ENCODE assay signal across 1 cellular context in genomic region chr7:24881622-24882021, GRCh38.
TF ChIP-seq lines count a peak whose summit lies in the region.

No MANE protein-coding gene starts in this region.

TF ChIP-seq in A549, 52 proteins besides CTCF, POLR2A, EP300 and RAD21 (continued from another document):
- TF ChIP-seq USF2 (IDR thresholded peaks at IDR 0.05), result no peak
- TF ChIP-seq RNF2 (IDR thresholded peaks at IDR 0.05; ENCODE audit: borderline replicate concordance, low read depth), result no peak
TF ChIP-seq in A549: peak in this region for 1.
